In the genomic region with DNA sequence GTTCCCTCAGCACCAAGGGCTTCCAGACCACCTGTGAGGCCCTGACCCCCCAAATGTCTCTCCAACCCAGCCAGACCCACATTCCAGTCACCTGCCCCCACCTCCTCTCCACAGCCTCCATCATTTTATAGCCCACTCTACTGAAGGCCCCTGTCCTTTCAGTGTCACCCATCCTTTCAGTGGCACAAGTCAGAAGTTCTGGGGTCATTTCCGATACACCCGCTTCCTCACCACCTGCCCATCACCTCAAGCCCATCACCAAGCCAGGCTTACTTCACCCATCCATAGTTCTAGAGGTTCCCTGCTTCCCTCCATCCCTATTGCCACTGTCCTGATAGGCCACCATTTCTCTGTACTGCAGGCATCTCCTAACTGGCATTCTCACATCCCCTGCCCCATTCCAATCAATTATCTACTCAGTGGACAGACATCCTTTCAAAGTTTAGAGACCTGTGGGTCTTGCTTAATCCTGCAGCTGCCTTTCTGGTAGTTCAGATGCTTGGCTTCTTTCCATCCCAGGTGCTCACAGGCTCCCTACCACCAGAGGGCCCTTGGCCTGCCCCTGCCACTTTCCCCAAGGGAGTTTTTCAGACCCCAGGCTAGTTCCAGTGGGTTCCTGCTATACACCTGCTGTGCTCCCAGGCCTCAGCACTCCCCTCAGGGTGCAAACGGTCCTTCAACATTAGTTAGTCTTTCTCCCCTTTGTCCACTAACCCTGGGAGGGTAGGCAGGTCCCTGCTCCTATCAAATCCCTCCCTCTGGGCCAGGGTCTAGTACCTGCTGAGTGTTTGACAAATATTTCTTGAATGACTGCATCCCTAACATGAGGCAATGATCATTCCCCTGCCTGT, we compare ENCODE assay signal across 11 cellular contexts. TPM values are rescaled to one million over a fixed set of nuclear protein-coding genes. Genes with fewer than 3 reads are reported as not detected.
A peak's percentile ranks its signal among the peaks of the same experiment; 100 is the strongest.
DNase-seq lines count a peak whose midpoint lies in the region; ATAC-seq and TF ChIP-seq lines count a peak whose summit lies in the region.
"Had no signal": no experiment of that assay in that cellular context is flagged by ENCODE, and none has a peak within 500 bp of the region (broad histone marks: within the 10 kb centered on the region; RNA-seq: fewer than 3 reads in every experiment).

No MANE protein-coding gene starts in this region.

- H3K27ac ChIP-seq in endodermal cell (ENCODE audit: low read depth, low read length), result no peak overlapping the region
- H3K27ac ChIP-seq: thoracic aorta had no signal

- WGBS in endodermal cell (ENCODE audit: insufficient coverage in 1 of 2, insufficient read length in 1 of 2), 2 experiments, result 42 to 75% methylated on average over 1 to 3 of the region's 3 CpGs

- no peak for ATAC-seq in GM19035 (IDR thresholded peaks at IDR 0.05; ENCODE audit: unreplicated experiment)
- ATAC-seq: sciatic nerve had no signal

- H3K4me1 ChIP-seq in endodermal cell (ENCODE audit: control insufficient read depth, insufficient read depth, low read length), result peaks cover 37% of the 10 kb centered on the region

- peaks cover 88% of the 10 kb centered on the region for H3K4me1 Mint-ChIP-seq in endodermal cell

- H3K9me3 ChIP-seq in endodermal cell (ENCODE audit: control insufficient read depth, low read length), result no peaks in the 10 kb centered on the region
- H3K9me3 ChIP-seq: thoracic aorta had no signal

- peak; percentile 84 for TF ChIP-seq CTCF in endodermal cell (conservative IDR thresholded peaks at IDR 0.05)
- no peak for TF ChIP-seq CTCF in foreskin fibroblast (IDR thresholded peaks at IDR 0.05; ENCODE audit: low read depth, low read length)

- H3K9me3 Mint-ChIP-seq in endodermal cell, result no peaks in the 10 kb centered on the region

- H3K27me3 Mint-ChIP-seq in endodermal cell (ENCODE audit: insufficient read depth), result no peaks in the 10 kb centered on the region

- H3K27me3 ChIP-seq in endodermal cell (ENCODE audit: control insufficient read depth, insufficient read depth, low read length, poor library complexity, severe bottlenecking), result no peaks in the 10 kb centered on the region

- H3K4me3 ChIP-seq in endodermal cell (ENCODE audit: low read length) (no peak overlapping the region), foreskin fibroblast (ENCODE audit: low read depth in 1 of 2, low read length in 2 of 2) (no peak overlapping the region)
- H3K4me3 ChIP-seq: thoracic aorta had no signal

- H3K36me3 ChIP-seq in endodermal cell (ENCODE audit: control insufficient read depth, insufficient read depth, low read length), result peaks cover 4% of the 10 kb centered on the region
- H3K36me3 ChIP-seq: thoracic aorta had no signal

- H3K27ac Mint-ChIP-seq in endodermal cell, result peak overlapping the region; percentile 86

- H3K4me3 Mint-ChIP-seq in endodermal cell, result no peak overlapping the region

- DNase-seq in DMS53 (lab: John Stamatoyannopoulos, UW) (peak; percentile 70), DMS53 treated with DMSO at 0.1 percent for 48 hours (lab: John Stamatoyannopoulos, UW; ENCODE audit: unreplicated experiment) (no peak), NCI-H2107 (lab: John Stamatoyannopoulos, UW) (peak; percentile 19), endodermal cell (peak; percentile 85), retina (peak; percentile 44), foreskin fibroblast (no peak)
- DNase-seq in stimulated activated CD4-positive, alpha-beta T cell treated with anti-CD3 and anti-CD28 coated beads, Interleukin-4, amount 100 ng/mL, for 24 hours, result no peak
- DNase-seq: activated T-cell treated with anti-CD3 and anti-CD28 coated beads for 4 hours had no signal

- H3K36me3 Mint-ChIP-seq in endodermal cell (ENCODE audit: low read depth), result peaks cover 12% of the 10 kb centered on the region

- no peak overlapping the region for H3K9ac ChIP-seq in endodermal cell (ENCODE audit: extremely low read depth, low read length, poor library complexity, severe bottlenecking)

RNA-seq across cellular contexts. Expression of a gene that starts 7.6 kb away (rescaled TPM):
- total RNA-seq in endodermal cell, result 1 to 10 TPM; 5.2 to 6.9 TPM
- polyA plus RNA-seq in endodermal cell (2013, experiment 1 of 2), result 0.71 TPM
- polyA plus RNA-seq in endodermal cell (2013, experiment 2 of 2), result 0.99 TPM

Comparison
In these comparisons a context has a peak if more than half of its experiments do, and no peak if none do; other contexts are left out.
1. DNase-seq: peak in DMS53 (single experiment), NCI-H2107 (single experiment), endodermal cell (single experiment) and retina (single experiment); none in DMS53 treated with DMSO at 0.1 percent for 48 hours (single experiment), foreskin fibroblast (0 of 2) and stimulated activated CD4-positive, alpha-beta T cell treated with anti-CD3 and anti-CD28 coated beads, Interleukin-4, amount 100 ng/mL, for 24 hours (single experiment).